Comparison of ENCODE assay signal across 1 cellular context in the genomic region with DNA sequence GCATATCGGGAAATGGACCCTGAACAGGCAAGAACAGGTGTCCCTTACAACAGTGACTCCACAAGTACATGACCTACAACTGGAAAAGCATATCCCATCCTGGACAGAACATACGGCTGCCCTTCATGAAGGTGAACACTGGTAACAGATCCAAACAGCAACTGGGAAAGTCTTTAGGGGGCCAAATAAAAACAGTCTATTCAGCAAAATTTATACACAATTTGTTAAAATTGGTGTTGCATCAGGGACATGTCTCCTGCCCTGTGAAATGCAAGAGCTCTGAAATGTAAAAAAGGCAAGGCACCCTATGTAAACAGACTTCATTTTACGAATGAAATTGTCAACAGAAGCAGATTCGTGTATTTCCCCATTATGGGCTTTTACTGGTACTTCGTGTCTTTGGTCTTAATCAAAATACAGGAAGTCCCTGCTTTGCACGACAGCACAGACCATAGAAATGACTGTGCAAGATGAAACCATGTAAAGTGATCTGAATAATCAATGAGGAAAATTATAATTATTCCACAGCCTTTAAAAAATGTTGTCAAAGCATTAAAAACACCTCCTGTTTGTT.
TF ChIP-seq lines count a peak whose summit lies in the region.

No MANE protein-coding gene starts in this region.

TF ChIP-seq in GM23338, 12 proteins besides CTCF, POLR2A, EP300 and RAD21 (continued from another document):
- TF ChIP-seq, protein P1, sequence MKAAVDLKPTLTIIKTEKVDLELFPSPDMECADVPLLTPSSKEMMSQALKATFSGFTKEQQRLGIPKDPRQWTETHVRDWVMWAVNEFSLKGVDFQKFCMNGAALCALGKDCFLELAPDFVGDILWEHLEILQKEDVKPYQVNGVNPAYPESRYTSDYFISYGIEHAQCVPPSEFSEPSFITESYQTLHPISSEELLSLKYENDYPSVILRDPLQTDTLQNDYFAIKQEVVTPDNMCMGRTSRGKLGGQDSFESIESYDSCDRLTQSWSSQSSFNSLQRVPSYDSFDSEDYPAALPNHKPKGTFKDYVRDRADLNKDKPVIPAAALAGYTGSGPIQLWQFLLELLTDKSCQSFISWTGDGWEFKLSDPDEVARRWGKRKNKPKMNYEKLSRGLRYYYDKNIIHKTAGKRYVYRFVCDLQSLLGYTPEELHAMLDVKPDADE (IDR thresholded peaks at IDR 0.05): no peak
- no peak for TF ChIP-seq EZH2phosphoT487 (IDR thresholded peaks at IDR 0.05; ENCODE audit: unreplicated experiment)
- TF ChIP-seq JUNB (IDR thresholded peaks at IDR 0.05; ENCODE audit: unreplicated experiment): no peak
